ENCODE assay signal across 17 cellular contexts in the genomic region with DNA sequence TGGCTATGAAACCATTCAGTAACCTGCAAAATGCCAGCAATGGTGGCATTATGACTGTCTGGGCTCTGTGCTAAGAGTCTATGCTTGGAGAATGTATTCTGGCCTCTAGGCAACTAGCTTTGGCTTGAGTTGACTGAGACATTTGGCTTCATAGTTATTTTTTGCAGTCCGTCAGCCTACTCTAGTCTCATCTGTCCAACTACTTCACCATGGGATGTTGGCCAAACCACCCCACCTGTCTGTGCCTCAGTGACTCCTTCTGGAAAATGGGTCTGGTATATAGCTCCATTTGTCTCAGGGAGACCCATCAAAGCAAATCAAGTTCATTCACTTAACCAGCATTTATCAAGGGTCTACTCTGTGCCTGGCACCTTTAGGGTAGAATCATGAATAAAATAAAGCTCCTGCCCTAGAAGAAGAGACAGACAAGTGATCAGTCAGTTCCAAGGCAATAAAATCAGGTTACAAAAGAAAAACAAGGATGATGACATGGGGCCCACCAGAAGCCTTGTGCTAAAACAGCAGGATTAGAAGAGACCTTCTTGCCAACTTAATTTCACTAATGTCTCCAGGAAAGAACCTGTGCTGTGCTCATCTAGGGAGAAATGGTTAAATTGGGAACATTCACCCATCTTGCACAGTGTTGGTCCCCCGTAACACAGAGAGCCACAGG.
DNase-seq lines count a peak whose midpoint lies in the region; ATAC-seq, FAIRE-seq and TF ChIP-seq lines count a peak whose summit lies in the region.
"Had no signal": no experiment of that assay in that cellular context is flagged by ENCODE, and none has a peak within 500 bp of the region (broad histone marks: within the 10 kb centered on the region; RNA-seq: fewer than 3 reads in every experiment).

No MANE protein-coding gene starts in this region.

- in situ Hi-C loops in mammary epithelial cell (cut with MboI; ENCODE audit: low sequenced_read_pairs in 2 of 2): no loop called here

- no peaks in the 10 kb centered on the region for H3K9me3 Mint-ChIP-seq in activated T-cell treated with anti-CD3 and anti-CD28 coated beads, Interleukin-2, amount 50 U/mL, for 4 hours
- H3K9me3 Mint-ChIP-seq: CD8-positive, alpha-beta memory T cell had no signal

- H3K27me3 ChIP-seq in mammary epithelial cell (ENCODE audit: insufficient read depth, low read length) (no peaks in the 10 kb centered on the region), breast epithelium (no peaks in the 10 kb centered on the region), mesendoderm (ENCODE audit: insufficient read depth, low read length, poor library complexity) (no peaks in the 10 kb centered on the region), vagina (no peaks in the 10 kb centered on the region)
- H3K27me3 ChIP-seq: BLaER1 had no signal

- no peak overlapping the region for H2BK5ac ChIP-seq in mesendoderm (ENCODE audit: low read length)

- H3K4me1 Mint-ChIP-seq in activated T-cell treated with anti-CD3 and anti-CD28 coated beads, Interleukin-2, amount 50 U/mL, for 4 hours (ENCODE audit: low read depth): no peaks in the 10 kb centered on the region
- H3K4me1 Mint-ChIP-seq: CD8-positive, alpha-beta memory T cell had no signal

- intact Hi-C loops in mammary epithelial cell (cut with micrococcal nuclease) (loop anchor here (1.0 kb wide), 2 partner anchors 186 to 203 kb away; no protein-coding TSS in a partner anchor), breast epithelium (cut with DNase I; ENCODE audit: low total_unique reads) (no loop called here), vagina (cut with DNase I) (no loop called here)

- FAIRE-seq in HTR-8/SVneo (lab: Jason Lieb, UNC): no peak
- FAIRE-seq: GM12892, H54 had no signal

- TF ChIP-seq POLR2A in breast epithelium (IDR thresholded peaks at IDR 0.05) (no peak), vagina (IDR thresholded peaks at IDR 0.05) (no peak)

- H3K4me3 ChIP-seq in mammary epithelial cell (replicated peaks in 1 of 3; ENCODE audit: insufficient read depth in 1 of 3, low read depth in 2 of 3, low read length in 3 of 3) (no peak overlapping the region), breast epithelium (no peak overlapping the region), coronary artery (no peak overlapping the region), mesendoderm (ENCODE audit: low read length) (no peak overlapping the region), vagina (no peak overlapping the region)
- H3K4me3 ChIP-seq: BLaER1 had no signal

- WGBS in mammary epithelial cell (ENCODE audit: low coverage, missing lambda C conversion rate): 95% methylated on average over 2 of the region's 2 CpGs
- no CpG with 5 or more reads among the region's 2 CpGs for WGBS in mesendoderm (ENCODE audit: extremely low coverage, insufficient coverage, low lambda C conversion rate)

- H3K4ac ChIP-seq in mesendoderm (ENCODE audit: low read depth, low read length): no peak overlapping the region

- H2AFZ ChIP-seq in mammary epithelial cell (ENCODE audit: low read depth, low read length): no peak overlapping the region

- H3K18ac ChIP-seq in mesendoderm (ENCODE audit: low read length): no peak overlapping the region

- dilution Hi-C loops in mammary epithelial cell (cut with HindIII; ENCODE audit: low sequenced_read_pairs): no loop called here

- no peak for ATAC-seq in activated T-cell treated with anti-CD3 and anti-CD28 coated beads, Interleukin-2, amount 50 U/mL, for 4 hours
- ATAC-seq in HG02852 (IDR thresholded peaks at IDR 0.05; ENCODE audit: unreplicated experiment): no peak

- no peak overlapping the region for H2BK120ac ChIP-seq in mesendoderm (ENCODE audit: low read depth, low read length)

- no peaks in the 10 kb centered on the region for H3K36me3 Mint-ChIP-seq in activated T-cell treated with anti-CD3 and anti-CD28 coated beads, Interleukin-2, amount 50 U/mL, for 4 hours (ENCODE audit: insufficient read depth)

- H3K4me2 ChIP-seq in mammary epithelial cell (ENCODE audit: insufficient read depth, low read depth, low read length): no peak overlapping the region
- H3K4me2 ChIP-seq in mesendoderm (ENCODE audit: low read length): no peak overlapping the region
- H3K4me2 ChIP-seq: BLaER1 had no signal

- no peak overlapping the region for H3K27ac ChIP-seq in mammary epithelial cell (ENCODE audit: insufficient read depth, low read depth, low read length)
- H3K27ac ChIP-seq in breast epithelium: no peak overlapping the region
- peak overlapping the region; percentile 73 to 80 for H3K27ac ChIP-seq in coronary artery
- no peak overlapping the region for H3K27ac ChIP-seq in mesendoderm (ENCODE audit: low read depth, low read length)
- peak overlapping the region; percentile 76 for H3K27ac ChIP-seq in vagina
- H3K27ac ChIP-seq: BLaER1 had no signal

- H3K79me2 ChIP-seq in mammary epithelial cell (ENCODE audit: insufficient read depth, low read length): no peaks in the 10 kb centered on the region
- H3K79me2 ChIP-seq in mesendoderm (ENCODE audit: control insufficient read depth, insufficient read depth, low read length): no peaks in the 10 kb centered on the region

- H2BK15ac ChIP-seq in mesendoderm (replicated peaks; ENCODE audit: low read depth): no peak overlapping the region

- no peak overlapping the region for H3K4me3 Mint-ChIP-seq in activated T-cell treated with anti-CD3 and anti-CD28 coated beads, Interleukin-2, amount 50 U/mL, for 4 hours
- H3K4me3 Mint-ChIP-seq: CD8-positive, alpha-beta memory T cell had no signal

- H3K36me3 ChIP-seq in mammary epithelial cell (ENCODE audit: insufficient read depth, low read length) (no peaks in the 10 kb centered on the region), breast epithelium (no peaks in the 10 kb centered on the region), mesendoderm (ENCODE audit: control insufficient read depth, insufficient read depth, low read length) (no peaks in the 10 kb centered on the region), vagina (no peaks in the 10 kb centered on the region)
- H3K36me3 ChIP-seq: BLaER1 had no signal

- DNase-seq in mammary epithelial cell (no peak), breast epithelium (ENCODE audit: low spot score in 2 of 2) (no peak), coronary artery (ENCODE audit: low spot score) (no peak), mesendoderm (no peak), vagina (ENCODE audit: extremely low spot score in 2 of 2) (no peak), HTR-8/SVneo (ENCODE audit: insufficient read length, low spot score) (no peak)
- DNase-seq in activated T-cell treated with anti-CD3 and anti-CD28 coated beads, Interleukin-2, amount 50 U/mL, for 4 hours: no peak
- DNase-seq: 8988T; AML-193; Caco-2; CD8-positive, alpha-beta memory T cell; DND-41; GDM1 had no signal

- no peak overlapping the region for H2AK5ac ChIP-seq in mesendoderm (ENCODE audit: low read length)

- H4K5ac ChIP-seq in mesendoderm (ENCODE audit: low read length): no peak overlapping the region

- no peaks in the 10 kb centered on the region for H4K20me1 ChIP-seq in mammary epithelial cell (ENCODE audit: insufficient read depth, low read length)
- H4K20me1 ChIP-seq: BLaER1 had no signal

- CTCF ChIA-PET in mammary epithelial cell (lab: Charles Lee; ENCODE audit: low non-redundant PET): no interaction called here

- H3K27me3 Mint-ChIP-seq in activated T-cell treated with anti-CD3 and anti-CD28 coated beads, Interleukin-2, amount 50 U/mL, for 4 hours (ENCODE audit: low read depth): peaks cover 10% of the 10 kb centered on the region

- H3K56ac ChIP-seq in mesendoderm (ENCODE audit: low read length): no peak overlapping the region

- no peak overlapping the region for H4K8ac ChIP-seq in mesendoderm (ENCODE audit: low read depth, low read length)

- H3K9me3 ChIP-seq in mammary epithelial cell (replicated peaks; ENCODE audit: insufficient read depth, low read length) (no peaks in the 10 kb centered on the region), breast epithelium (no peaks in the 10 kb centered on the region), vagina (no peaks in the 10 kb centered on the region)
- H3K9me3 ChIP-seq: BLaER1, Caco-2 had no signal

- BruUV-seq in mammary epithelial cell (replicated peaks; lab: Mats Ljungman, UMichigan): TSS peak; percentile 97

- no peak overlapping the region for H3K9ac ChIP-seq in mammary epithelial cell (ENCODE audit: insufficient read depth, low read length)
- H3K9ac ChIP-seq in mesendoderm (ENCODE audit: low read length): no peak overlapping the region
- H3K9ac ChIP-seq: BLaER1 had no signal

- no peaks in the 10 kb centered on the region for H3K79me1 ChIP-seq in mesendoderm (ENCODE audit: low read length)

- peaks cover 21% of the 10 kb centered on the region for H3K4me1 ChIP-seq in mammary epithelial cell (ENCODE audit: insufficient read depth, low read length)
- no peaks in the 10 kb centered on the region for H3K4me1 ChIP-seq in breast epithelium
- no peaks in the 10 kb centered on the region for H3K4me1 ChIP-seq in mesendoderm (ENCODE audit: control insufficient read depth, low read depth, low read length)
- peaks cover 11% of the 10 kb centered on the region for H3K4me1 ChIP-seq in vagina
- H3K4me1 ChIP-seq: BLaER1 had no signal

- TF ChIP-seq CTCF in mammary epithelial cell (conservative IDR thresholded peaks at IDR 0.05 in 1 of 2, IDR thresholded peaks at IDR 0.05 in 1 of 2; ENCODE audit: extremely low read depth in 1 of 2, insufficient read depth in 1 of 2, low read depth in 1 of 2, low read length in 2 of 2) (no peak), breast epithelium (IDR thresholded peaks at IDR 0.05) (no peak), coronary artery (IDR thresholded peaks at IDR 0.05) (no peak), vagina (IDR thresholded peaks at IDR 0.05) (no peak)

- peak overlapping the region; percentile 4 for H3K23ac ChIP-seq in mesendoderm (ENCODE audit: low read length)

Comparison
In these comparisons a context has a peak if more than half of its experiments do, and no peak if none do; other contexts are left out.
1. H3K27ac ChIP-seq: peak in coronary artery (2 of 2) and vagina (single experiment); none in mammary epithelial cell (single experiment), breast epithelium (0 of 2) and mesendoderm (single experiment).